In genomic region chr4:122764071-122764807, GRCh38 we compare ENCODE assay signal across 11 cellular contexts. TPM values are rescaled to one million over a fixed set of nuclear protein-coding genes. Genes with fewer than 3 reads are reported as not detected.
DNase-seq lines count a peak whose midpoint lies in the region; ATAC-seq and FAIRE-seq lines count a peak whose summit lies in the region.
"Had no signal": no experiment of that assay in that cellular context is flagged by ENCODE, and none has a peak within 500 bp of the region (broad histone marks: within the 10 kb centered on the region; RNA-seq: fewer than 3 reads in every experiment).

No MANE protein-coding gene starts in this region.

- CTCF ChIA-PET in activated naive CD4-positive, alpha-beta T cell treated with anti-CD3 and anti-CD28 coated beads, Interleukin-2, amount 10 ng/mL, durations not matched to agents 7 days and 5 days (lab: Charles Lee) = interaction anchor here (1.0 kb wide), 1 partner anchor 150 kb away, joined by 3 read pairs; no protein-coding TSS in a partner anchor

- H3K4me1 Mint-ChIP-seq in activated naive CD4-positive, alpha-beta T cell treated with anti-CD3 and anti-CD28 coated beads, Interleukin-2, amount 10 ng/mL, durations not matched to agents 7 days and 5 days = peaks cover 34% of the 10 kb centered on the region
- H3K4me1 Mint-ChIP-seq in stimulated activated naive CD8-positive, alpha-beta T cell treated with anti-CD3 and anti-CD28 coated beads, Interleukin-15, amount 100 ng/mL, for 72 hours = peaks cover 49% of the 10 kb centered on the region

- peak; percentile 75 for FAIRE-seq in RCC 7860 (lab: Jason Lieb, UNC)

- H3K4me3 Mint-ChIP-seq in activated naive CD4-positive, alpha-beta T cell treated with anti-CD3 and anti-CD28 coated beads, Interleukin-2, amount 10 ng/mL, durations not matched to agents 7 days and 5 days = no peak overlapping the region
- H3K4me3 Mint-ChIP-seq in stimulated activated naive CD8-positive, alpha-beta T cell treated with anti-CD3 and anti-CD28 coated beads, Interleukin-15, amount 100 ng/mL, for 72 hours = peak overlapping the region; percentile 40 to 62

- no peak for ATAC-seq in activated naive CD4-positive, alpha-beta T cell treated with anti-CD3 and anti-CD28 coated beads, Interleukin-2, amount 50 U/mL, for 72 hours
- no peak for ATAC-seq in stimulated activated naive CD8-positive, alpha-beta T cell treated with anti-CD3 and anti-CD28 coated beads, Interleukin-15, amount 100 ng/mL, for 72 hours
- ATAC-seq in GM18909 (IDR thresholded peaks at IDR 0.05; ENCODE audit: poor library complexity, unreplicated experiment) = no peak

- peaks cover 4% of the 10 kb centered on the region for H3K27me3 Mint-ChIP-seq in activated naive CD4-positive, alpha-beta T cell treated with anti-CD3 and anti-CD28 coated beads, Interleukin-2, amount 10 ng/mL, durations not matched to agents 7 days and 5 days
- H3K27me3 Mint-ChIP-seq in stimulated activated naive CD8-positive, alpha-beta T cell treated with anti-CD3 and anti-CD28 coated beads, Interleukin-15, amount 100 ng/mL, for 72 hours = no peaks in the 10 kb centered on the region

- no peak for DNase-seq in activated naive CD4-positive, alpha-beta T cell treated with anti-CD3 and anti-CD28 coated beads, Interleukin-2, amount 50 U/mL, for 72 hours (ENCODE audit: low spot score in 2 of 2)
- no peak for DNase-seq in activated naive CD4-positive, alpha-beta T cell treated with anti-CD3 and anti-CD28 coated beads, Interleukin-2, amount 10 ng/mL, durations not matched to agents 7 days and 5 days
- DNase-seq in RCC 7860 (ENCODE audit: low spot score) (peak; percentile 58), dermis blood vessel endothelial cell (peak; percentile 67), 8988T (no peak), anterior cingulate cortex (lab: John Stamatoyannopoulos, UW) (no peak)
- DNase-seq in stimulated activated naive CD8-positive, alpha-beta T cell treated with anti-CD3 and anti-CD28 coated beads, Interleukin-15, amount 100 ng/mL, for 72 hours = no peak
- DNase-seq: GF-D8, H7, NCI-H2029 treated with DMSO at 0.1 percent for 48 hours had no signal

- H3K36me3 Mint-ChIP-seq in activated naive CD4-positive, alpha-beta T cell treated with anti-CD3 and anti-CD28 coated beads, Interleukin-2, amount 50 U/mL, for 72 hours = no peaks in the 10 kb centered on the region
- H3K36me3 Mint-ChIP-seq in activated naive CD4-positive, alpha-beta T cell treated with anti-CD3 and anti-CD28 coated beads, Interleukin-2, amount 10 ng/mL, durations not matched to agents 7 days and 5 days = no peaks in the 10 kb centered on the region

- no peaks in the 10 kb centered on the region for H3K9me3 Mint-ChIP-seq in activated naive CD4-positive, alpha-beta T cell treated with anti-CD3 and anti-CD28 coated beads, Interleukin-2, amount 50 U/mL, for 72 hours
- H3K9me3 Mint-ChIP-seq in activated naive CD4-positive, alpha-beta T cell treated with anti-CD3 and anti-CD28 coated beads, Interleukin-2, amount 10 ng/mL, durations not matched to agents 7 days and 5 days = no peaks in the 10 kb centered on the region
- H3K9me3 Mint-ChIP-seq in stimulated activated naive CD8-positive, alpha-beta T cell treated with anti-CD3 and anti-CD28 coated beads, Interleukin-15, amount 100 ng/mL, for 72 hours = no peaks in the 10 kb centered on the region

- H3K27ac Mint-ChIP-seq in activated naive CD4-positive, alpha-beta T cell treated with anti-CD3 and anti-CD28 coated beads, Interleukin-2, amount 50 U/mL, for 72 hours = peak overlapping the region; percentile 31 to 69
- no peak overlapping the region for H3K27ac Mint-ChIP-seq in activated naive CD4-positive, alpha-beta T cell treated with anti-CD3 and anti-CD28 coated beads, Interleukin-2, amount 10 ng/mL, durations not matched to agents 7 days and 5 days
- peak overlapping the region; percentile 87 to 93 for H3K27ac Mint-ChIP-seq in stimulated activated naive CD8-positive, alpha-beta T cell treated with anti-CD3 and anti-CD28 coated beads, Interleukin-15, amount 100 ng/mL, for 72 hours

RNA-seq across cellular contexts. Expression of gene BBS12, which starts 31.7 kb away (rescaled TPM):
- total RNA-seq in activated naive CD4-positive, alpha-beta T cell treated with anti-CD3 and anti-CD28 coated beads, Interleukin-2, amount 50 U/mL, for 72 hours = 1 to 10 TPM in 1 of 2 donors, under 1 TPM in 1; 0.96 to 5.8 TPM
- 5.2 and 6.0 TPM in 2 replicates for total RNA-seq in dermis blood vessel endothelial cell

Comparison
In these comparisons a context has a peak if more than half of its experiments do, and no peak if none do; other contexts are left out.
1. DNase-seq: peak in RCC 7860 (single experiment) and dermis blood vessel endothelial cell (single experiment); none in activated naive CD4-positive, alpha-beta T cell treated with anti-CD3 and anti-CD28 coated beads, Interleukin-2, amount 50 U/mL, for 72 hours (0 of 2), activated naive CD4-positive, alpha-beta T cell treated with anti-CD3 and anti-CD28 coated beads, Interleukin-2, amount 10 ng/mL, durations not matched to agents 7 days and 5 days (single experiment), stimulated activated naive CD8-positive, alpha-beta T cell treated with anti-CD3 and anti-CD28 coated beads, Interleukin-15, amount 100 ng/mL, for 72 hours (0 of 2), 8988T (single experiment) and anterior cingulate cortex (0 of 58).